8 cellular contexts compared by ENCODE assay signal in the genomic region with DNA sequence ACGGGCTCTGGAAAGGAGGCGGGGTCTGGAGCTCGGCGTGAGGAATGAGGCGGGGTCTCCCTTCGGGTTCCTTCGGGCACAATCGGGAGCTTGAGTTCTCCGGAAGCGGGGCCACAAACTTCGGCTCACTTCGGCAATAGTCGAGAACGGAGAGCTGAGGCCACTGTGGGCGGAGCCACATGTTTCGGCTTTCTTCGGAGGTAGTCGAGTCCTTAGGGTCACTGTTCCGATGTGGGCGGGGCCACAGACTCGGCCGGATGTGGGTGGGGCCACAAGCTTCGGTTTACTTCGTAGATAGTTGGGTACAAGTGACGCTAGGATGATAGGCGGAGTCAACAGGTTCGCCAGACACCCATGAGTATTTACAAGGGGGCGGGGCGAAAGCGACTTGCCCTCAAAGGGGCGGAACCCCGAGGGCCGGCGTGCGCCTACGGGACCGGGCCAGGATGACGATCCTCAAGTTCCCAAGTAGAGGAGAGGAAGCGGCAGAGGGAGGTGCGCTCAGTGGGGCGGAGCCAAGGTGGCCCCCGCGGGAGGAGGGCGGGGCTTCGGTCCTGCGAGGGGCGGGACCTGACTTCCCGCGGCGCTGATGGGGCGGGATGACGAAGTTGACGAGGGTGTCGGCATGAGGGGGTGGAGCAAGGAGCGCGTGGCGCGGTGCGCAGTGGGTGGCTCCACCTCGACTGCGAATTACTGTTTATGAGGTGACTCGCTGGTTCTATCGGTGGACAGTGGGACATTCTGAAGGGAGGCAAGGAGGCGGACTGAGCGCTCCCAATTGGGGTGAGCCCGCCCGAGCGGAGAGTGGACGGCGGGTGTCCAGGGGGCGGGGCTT. TPM values are rescaled to one million over a fixed set of nuclear protein-coding genes. Genes with fewer than 3 reads are reported as not detected.
A peak's percentile ranks its signal among the peaks of the same experiment; 100 is the strongest.
DNase-seq lines count a peak whose midpoint lies in the region; ATAC-seq and FAIRE-seq lines count a peak whose summit lies in the region.

No MANE protein-coding gene starts in this region.

- H3K9me3 Mint-ChIP-seq in activated CD8-positive, alpha-beta memory T cell treated with anti-CD3 and anti-CD28 coated beads, Interleukin-2, amount 10 ng/mL, durations not matched to agents 7 days and 5 days (ENCODE audit: low read depth), result no peaks in the 10 kb centered on the region
- no peaks in the 10 kb centered on the region for H3K9me3 Mint-ChIP-seq in effector memory CD8-positive, alpha-beta T cell

- no peaks in the 10 kb centered on the region for H3K27me3 Mint-ChIP-seq in activated CD8-positive, alpha-beta memory T cell treated with anti-CD3 and anti-CD28 coated beads, Interleukin-2, amount 10 ng/mL, durations not matched to agents 7 days and 5 days
- no peaks in the 10 kb centered on the region for H3K27me3 Mint-ChIP-seq in effector memory CD8-positive, alpha-beta T cell

- H3K36me3 Mint-ChIP-seq in activated CD8-positive, alpha-beta memory T cell treated with anti-CD3 and anti-CD28 coated beads, Interleukin-2, amount 10 ng/mL, durations not matched to agents 7 days and 5 days, result peaks cover 17% of the 10 kb centered on the region
- peaks cover 44% of the 10 kb centered on the region for H3K36me3 Mint-ChIP-seq in effector memory CD8-positive, alpha-beta T cell (ENCODE audit: insufficient read depth)

- H3K4me3 Mint-ChIP-seq in activated CD8-positive, alpha-beta memory T cell treated with anti-CD3 and anti-CD28 coated beads, Interleukin-2, amount 10 ng/mL, durations not matched to agents 7 days and 5 days, result peak overlapping the region; percentile 80
- H3K4me3 Mint-ChIP-seq in effector memory CD8-positive, alpha-beta T cell, result peak overlapping the region; percentile 97

- peak; percentile 48 for ATAC-seq in GM21381 (IDR thresholded peaks at IDR 0.05; ENCODE audit: unreplicated experiment)
- ATAC-seq in activated CD8-positive, alpha-beta memory T cell treated with anti-CD3 and anti-CD28 coated beads, Interleukin-2, amount 10 ng/mL, durations not matched to agents 7 days and 5 days, result peak; percentile 60
- ATAC-seq in effector memory CD8-positive, alpha-beta T cell (replicated peaks), result peak; percentile 52

- DNase-seq in COR-L47 (lab: John Stamatoyannopoulos, UW) (peak; percentile 100), HTR-8/SVneo (ENCODE audit: insufficient read length, low spot score) (peak; percentile 88), NOMO-1 treated with DMSO at 0.1 percent for 48 hours (lab: John Stamatoyannopoulos, UW; ENCODE audit: unreplicated experiment) (peak; percentile 100), medulla oblongata (ENCODE audit: extremely low spot score) (peak; percentile 100)
- peak; percentile 100 for DNase-seq in activated CD8-positive, alpha-beta memory T cell treated with anti-CD3 and anti-CD28 coated beads, Interleukin-2, amount 10 ng/mL, durations not matched to agents 7 days and 5 days
- peak; percentile 100 for DNase-seq in effector memory CD8-positive, alpha-beta T cell
- DNase-seq in stimulated activated CD4-positive, alpha-beta T cell treated with anti-CD3 and anti-CD28 coated beads, TNF-alpha, amount 100 ng/mL, for 48 hours (ENCODE audit: low read depth in 3 of 3), result peak; percentile 100

- CTCF ChIA-PET in activated CD8-positive, alpha-beta memory T cell treated with anti-CD3 and anti-CD28 coated beads, Interleukin-2, amount 10 ng/mL, durations not matched to agents 7 days and 5 days (lab: Charles Lee), result interaction anchor here (0.6 to 5.1 kb wide), 18 partner anchors 9 to 518 kb away, joined by 3 to 33 read pairs (median 4); a partner anchor contains a TSS

- H3K27ac Mint-ChIP-seq in activated CD8-positive, alpha-beta memory T cell treated with anti-CD3 and anti-CD28 coated beads, Interleukin-2, amount 10 ng/mL, durations not matched to agents 7 days and 5 days, result peak overlapping the region; percentile 95
- H3K27ac Mint-ChIP-seq in effector memory CD8-positive, alpha-beta T cell, result peak overlapping the region; percentile 99

- peak; percentile 98 for FAIRE-seq in HTR-8/SVneo (lab: Jason Lieb, UNC)

- peaks cover 38% of the 10 kb centered on the region for H3K4me1 Mint-ChIP-seq in activated CD8-positive, alpha-beta memory T cell treated with anti-CD3 and anti-CD28 coated beads, Interleukin-2, amount 10 ng/mL, durations not matched to agents 7 days and 5 days
- H3K4me1 Mint-ChIP-seq in effector memory CD8-positive, alpha-beta T cell (ENCODE audit: low read depth in 2 of 2), result peaks cover 29 to 30% of the 10 kb centered on the region in 2 donors

RNA-seq across cellular contexts. Expression of a gene that starts 0.5 kb away (rescaled TPM):
- total RNA-seq in activated CD8-positive, alpha-beta memory T cell treated with anti-CD3 and anti-CD28 coated beads, Interleukin-2, amount 10 ng/mL, durations not matched to agents 7 days and 5 days, result 10 to 100 TPM; 54.7 to 76.3 TPM

RNA-seq across cellular contexts. Expression of a gene that starts 1.2 kb away (rescaled TPM):
- total RNA-seq in activated CD8-positive, alpha-beta memory T cell treated with anti-CD3 and anti-CD28 coated beads, Interleukin-2, amount 10 ng/mL, durations not matched to agents 7 days and 5 days, result 10 to 100 TPM; 11.4 to 13.5 TPM

RNA-seq across cellular contexts. Expression of a gene that starts 10.8 kb away (rescaled TPM):
- total RNA-seq in activated CD8-positive, alpha-beta memory T cell treated with anti-CD3 and anti-CD28 coated beads, Interleukin-2, amount 10 ng/mL, durations not matched to agents 7 days and 5 days, result 1,000 to 10,000 TPM; 1,212 to 1,220 TPM

RNA-seq across cellular contexts. Expression of a gene that starts 16.9 kb away (rescaled TPM):
- 1 to 10 TPM in 1 of 2 experiments, under 1 TPM in 1; 0.89 to 1.3 TPM for total RNA-seq in activated CD8-positive, alpha-beta memory T cell treated with anti-CD3 and anti-CD28 coated beads, Interleukin-2, amount 10 ng/mL, durations not matched to agents 7 days and 5 days

RNA-seq across cellular contexts. Expression of a gene that starts 30.4 kb away (rescaled TPM):
- 1 to 10 TPM; 8.0 to 8.6 TPM for total RNA-seq in activated CD8-positive, alpha-beta memory T cell treated with anti-CD3 and anti-CD28 coated beads, Interleukin-2, amount 10 ng/mL, durations not matched to agents 7 days and 5 days

Comparison
In these comparisons a context has a peak if more than half of its experiments do, and no peak if none do; other contexts are left out.
1. Peak in every context shown above with its lines: DNase-seq and ATAC-seq.